Comparison of ENCODE assay signal across 1 cellular context in the genomic region with DNA sequence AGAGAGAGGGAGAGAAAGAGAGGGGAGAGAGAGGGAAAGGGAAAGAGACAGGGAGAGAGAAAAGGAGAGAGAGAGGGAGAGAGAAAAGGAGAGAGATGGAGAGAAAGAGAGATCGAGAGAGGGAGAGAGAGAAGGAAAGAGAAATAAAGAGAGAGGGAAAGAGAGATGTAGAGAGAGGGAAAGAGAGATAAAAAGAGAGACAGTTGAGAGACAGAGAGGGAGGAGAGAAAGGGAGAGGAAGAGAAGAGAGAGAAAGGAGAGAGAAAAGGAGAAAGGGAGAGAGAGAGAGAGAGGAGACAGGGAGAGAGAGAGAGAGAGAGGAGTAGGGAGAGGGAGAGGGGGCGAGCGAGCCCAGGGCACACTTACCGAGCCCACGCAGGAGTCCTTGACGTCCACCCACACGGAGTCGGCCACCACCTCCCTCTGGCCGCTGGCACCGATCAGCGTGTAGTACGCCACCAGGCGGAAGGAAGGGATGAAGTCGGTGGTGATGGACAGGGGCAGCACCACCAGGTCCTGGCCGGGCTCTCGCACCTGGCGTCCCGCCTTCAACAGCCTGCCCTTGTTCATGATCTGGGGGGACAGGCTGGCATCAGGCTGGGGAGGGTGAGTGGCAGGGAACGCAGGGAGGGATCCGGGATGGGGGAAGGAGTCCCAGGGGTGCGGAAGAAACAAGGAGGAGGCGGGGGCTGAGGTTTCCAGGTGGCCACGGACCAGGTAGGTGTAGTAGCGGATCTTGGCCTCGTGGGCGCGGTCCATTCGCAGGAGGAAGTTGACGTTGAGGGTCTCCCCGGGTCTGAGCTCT.
A peak's percentile ranks its signal among the peaks of the same experiment; 100 is the strongest.
TF ChIP-seq lines count a peak whose summit lies in the region.

No MANE protein-coding gene starts in this region.

TF ChIP-seq in K562, 482 proteins besides CTCF, POLR2A, EP300 and RAD21 (continued from another document):
- TF ChIP-seq, protein P1, sequence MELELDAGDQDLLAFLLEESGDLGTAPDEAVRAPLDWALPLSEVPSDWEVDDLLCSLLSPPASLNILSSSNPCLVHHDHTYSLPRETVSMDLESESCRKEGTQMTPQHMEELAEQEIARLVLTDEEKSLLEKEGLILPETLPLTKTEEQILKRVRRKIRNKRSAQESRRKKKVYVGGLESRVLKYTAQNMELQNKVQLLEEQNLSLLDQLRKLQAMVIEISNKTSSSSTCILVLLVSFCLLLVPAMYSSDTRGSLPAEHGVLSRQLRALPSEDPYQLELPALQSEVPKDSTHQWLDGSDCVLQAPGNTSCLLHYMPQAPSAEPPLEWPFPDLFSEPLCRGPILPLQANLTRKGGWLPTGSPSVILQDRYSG (tag; conservative IDR thresholded peaks at IDR 0.05; ENCODE audit: low read depth): no peak
- TF ChIP-seq CCNT2 (IDR thresholded peaks at IDR 0.05; ENCODE audit: borderline replicate concordance, extremely low read depth, insufficient read length, low read depth, low read length): no peak
- TF ChIP-seq, protein P2, sequence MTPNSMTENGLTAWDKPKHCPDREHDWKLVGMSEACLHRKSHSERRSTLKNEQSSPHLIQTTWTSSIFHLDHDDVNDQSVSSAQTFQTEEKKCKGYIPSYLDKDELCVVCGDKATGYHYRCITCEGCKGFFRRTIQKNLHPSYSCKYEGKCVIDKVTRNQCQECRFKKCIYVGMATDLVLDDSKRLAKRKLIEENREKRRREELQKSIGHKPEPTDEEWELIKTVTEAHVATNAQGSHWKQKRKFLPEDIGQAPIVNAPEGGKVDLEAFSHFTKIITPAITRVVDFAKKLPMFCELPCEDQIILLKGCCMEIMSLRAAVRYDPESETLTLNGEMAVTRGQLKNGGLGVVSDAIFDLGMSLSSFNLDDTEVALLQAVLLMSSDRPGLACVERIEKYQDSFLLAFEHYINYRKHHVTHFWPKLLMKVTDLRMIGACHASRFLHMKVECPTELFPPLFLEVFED (CRISPR knock-in tag; conservative IDR thresholded peaks at IDR 0.05): no peak
- TF ChIP-seq, protein P3, sequence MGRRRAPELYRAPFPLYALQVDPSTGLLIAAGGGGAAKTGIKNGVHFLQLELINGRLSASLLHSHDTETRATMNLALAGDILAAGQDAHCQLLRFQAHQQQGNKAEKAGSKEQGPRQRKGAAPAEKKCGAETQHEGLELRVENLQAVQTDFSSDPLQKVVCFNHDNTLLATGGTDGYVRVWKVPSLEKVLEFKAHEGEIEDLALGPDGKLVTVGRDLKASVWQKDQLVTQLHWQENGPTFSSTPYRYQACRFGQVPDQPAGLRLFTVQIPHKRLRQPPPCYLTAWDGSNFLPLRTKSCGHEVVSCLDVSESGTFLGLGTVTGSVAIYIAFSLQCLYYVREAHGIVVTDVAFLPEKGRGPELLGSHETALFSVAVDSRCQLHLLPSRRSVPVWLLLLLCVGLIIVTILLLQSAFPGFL (CRISPR knock-in tag; IDR thresholded peaks at IDR 0.05): no peak
- no peak for TF ChIP-seq PML (IDR thresholded peaks at IDR 0.05; ENCODE audit: low read length)
- TF ChIP-seq SMARCB1 (IDR thresholded peaks at IDR 0.05; ENCODE audit: insufficient read length, low read depth): no peak
- peak; percentile 75 for TF ChIP-seq EGR1 (conservative IDR thresholded peaks at IDR 0.05)
- TF ChIP-seq RNF2 (IDR thresholded peaks at IDR 0.05): no peak
- TF ChIP-seq ZBTB17 (CRISPR knock-in tag; IDR thresholded peaks at IDR 0.05): no peak
- no peak for TF ChIP-seq ZNF431 (CRISPR knock-in tag; IDR thresholded peaks at IDR 0.05)
- TF ChIP-seq, protein P4, sequence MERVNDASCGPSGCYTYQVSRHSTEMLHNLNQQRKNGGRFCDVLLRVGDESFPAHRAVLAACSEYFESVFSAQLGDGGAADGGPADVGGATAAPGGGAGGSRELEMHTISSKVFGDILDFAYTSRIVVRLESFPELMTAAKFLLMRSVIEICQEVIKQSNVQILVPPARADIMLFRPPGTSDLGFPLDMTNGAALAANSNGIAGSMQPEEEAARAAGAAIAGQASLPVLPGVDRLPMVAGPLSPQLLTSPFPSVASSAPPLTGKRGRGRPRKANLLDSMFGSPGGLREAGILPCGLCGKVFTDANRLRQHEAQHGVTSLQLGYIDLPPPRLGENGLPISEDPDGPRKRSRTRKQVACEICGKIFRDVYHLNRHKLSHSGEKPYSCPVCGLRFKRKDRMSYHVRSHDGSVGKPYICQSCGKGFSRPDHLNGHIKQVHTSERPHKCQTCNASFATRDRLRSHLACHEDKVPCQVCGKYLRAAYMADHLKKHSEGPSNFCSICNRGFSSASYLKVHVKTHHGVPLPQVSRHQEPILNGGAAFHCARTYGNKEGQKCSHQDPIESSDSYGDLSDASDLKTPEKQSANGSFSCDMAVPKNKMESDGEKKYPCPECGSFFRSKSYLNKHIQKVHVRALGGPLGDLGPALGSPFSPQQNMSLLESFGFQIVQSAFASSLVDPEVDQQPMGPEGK (CRISPR knock-in tag; IDR thresholded peaks at IDR 0.05; ENCODE audit: borderline replicate concordance): no peak
- TF ChIP-seq, protein P5, sequence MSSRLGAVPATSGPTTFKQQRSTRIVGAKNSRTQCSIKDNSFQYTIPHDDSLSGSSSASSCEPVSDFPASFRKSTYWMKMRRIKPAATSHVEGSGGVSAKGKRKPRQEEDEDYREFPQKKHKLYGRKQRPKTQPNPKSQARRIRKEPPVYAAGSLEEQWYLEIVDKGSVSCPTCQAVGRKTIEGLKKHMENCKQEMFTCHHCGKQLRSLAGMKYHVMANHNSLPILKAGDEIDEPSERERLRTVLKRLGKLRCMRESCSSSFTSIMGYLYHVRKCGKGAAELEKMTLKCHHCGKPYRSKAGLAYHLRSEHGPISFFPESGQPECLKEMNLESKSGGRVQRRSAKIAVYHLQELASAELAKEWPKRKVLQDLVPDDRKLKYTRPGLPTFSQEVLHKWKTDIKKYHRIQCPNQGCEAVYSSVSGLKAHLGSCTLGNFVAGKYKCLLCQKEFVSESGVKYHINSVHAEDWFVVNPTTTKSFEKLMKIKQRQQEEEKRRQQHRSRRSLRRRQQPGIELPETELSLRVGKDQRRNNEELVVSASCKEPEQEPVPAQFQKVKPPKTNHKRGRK (tag; IDR thresholded peaks at IDR 0.05): peak; percentile 98
- no peak for TF ChIP-seq CSDE1 (IDR thresholded peaks at IDR 0.05)
- TF ChIP-seq ZC3H4 (CRISPR knock-in tag; IDR thresholded peaks at IDR 0.05; ENCODE audit: borderline replicate concordance): no peak
- TF ChIP-seq, protein P6, sequence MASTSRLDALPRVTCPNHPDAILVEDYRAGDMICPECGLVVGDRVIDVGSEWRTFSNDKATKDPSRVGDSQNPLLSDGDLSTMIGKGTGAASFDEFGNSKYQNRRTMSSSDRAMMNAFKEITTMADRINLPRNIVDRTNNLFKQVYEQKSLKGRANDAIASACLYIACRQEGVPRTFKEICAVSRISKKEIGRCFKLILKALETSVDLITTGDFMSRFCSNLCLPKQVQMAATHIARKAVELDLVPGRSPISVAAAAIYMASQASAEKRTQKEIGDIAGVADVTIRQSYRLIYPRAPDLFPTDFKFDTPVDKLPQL (IDR thresholded peaks at IDR 0.05; ENCODE audit: extremely low read depth, insufficient read length): no peak
- TF ChIP-seq ZFPM2 (CRISPR knock-in tag; IDR thresholded peaks at IDR 0.05): no peak
- TF ChIP-seq CREM (IDR thresholded peaks at IDR 0.05; ENCODE audit: low read depth): 0 out of 2 replicates have a peak, but pooled peaks have one; percentile 18
- TF ChIP-seq, protein P7, sequence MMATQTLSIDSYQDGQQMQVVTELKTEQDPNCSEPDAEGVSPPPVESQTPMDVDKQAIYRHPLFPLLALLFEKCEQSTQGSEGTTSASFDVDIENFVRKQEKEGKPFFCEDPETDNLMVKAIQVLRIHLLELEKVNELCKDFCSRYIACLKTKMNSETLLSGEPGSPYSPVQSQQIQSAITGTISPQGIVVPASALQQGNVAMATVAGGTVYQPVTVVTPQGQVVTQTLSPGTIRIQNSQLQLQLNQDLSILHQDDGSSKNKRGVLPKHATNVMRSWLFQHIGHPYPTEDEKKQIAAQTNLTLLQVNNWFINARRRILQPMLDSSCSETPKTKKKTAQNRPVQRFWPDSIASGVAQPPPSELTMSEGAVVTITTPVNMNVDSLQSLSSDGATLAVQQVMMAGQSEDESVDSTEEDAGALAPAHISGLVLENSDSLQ (IDR thresholded peaks at IDR 0.05): peak; percentile 80
- TF ChIP-seq, protein P8, sequence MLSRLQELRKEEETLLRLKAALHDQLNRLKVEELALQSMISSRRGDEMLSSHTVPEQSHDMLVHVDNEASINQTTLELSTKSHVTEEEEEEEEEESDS (CRISPR knock-in tag; IDR thresholded peaks at IDR 0.05): no peak
TF ChIP-seq in K562: peak in this region for 6.
